15 cellular contexts compared by ENCODE assay signal in genomic region chr20:62989201-62989601, GRCh38. TPM values are rescaled to one million over a fixed set of nuclear protein-coding genes. Genes with fewer than 3 reads are reported as not detected.
DNase-seq lines count a peak whose midpoint lies in the region; ATAC-seq and TF ChIP-seq lines count a peak whose summit lies in the region.
"Had no signal": no experiment of that assay in that cellular context is flagged by ENCODE, and none has a peak within 500 bp of the region (broad histone marks: within the 10 kb centered on the region; RNA-seq: fewer than 3 reads in every experiment).

No MANE protein-coding gene starts in this region.

- H4K20me1 ChIP-seq in OCI-LY1 (ENCODE audit: insufficient read depth, low read length) = no peaks in the 10 kb centered on the region

- peak overlapping the region; percentile 58 for H3K27ac Mint-ChIP-seq in activated naive CD8-positive, alpha-beta T cell
- H3K27ac Mint-ChIP-seq in stimulated activated effector memory CD8-positive, alpha-beta T cell treated with anti-CD3 and anti-CD28 coated beads, Interleukin-12 subunit alpha, Interleukin-12 subunit beta, amount 100 ng/mL, for 72 hours = peak overlapping the region; percentile 45

- peak overlapping the region; percentile 72 for H3K4me3 Mint-ChIP-seq in activated T-cell treated with anti-CD3 and anti-CD28 coated beads, Interleukin-2, amount 50 U/mL, for 4 hours
- peak overlapping the region; percentile 79 for H3K4me3 Mint-ChIP-seq in activated naive CD8-positive, alpha-beta T cell
- H3K4me3 Mint-ChIP-seq in stimulated activated effector memory CD8-positive, alpha-beta T cell treated with anti-CD3 and anti-CD28 coated beads, Interleukin-12 subunit alpha, Interleukin-12 subunit beta, amount 100 ng/mL, for 72 hours = peak overlapping the region; percentile 55

- H3K27me3 Mint-ChIP-seq in activated T-cell treated with anti-CD3 and anti-CD28 coated beads, Interleukin-2, amount 50 U/mL, for 4 hours (ENCODE audit: low read depth) = peaks cover 13% of the 10 kb centered on the region
- no peaks in the 10 kb centered on the region for H3K27me3 Mint-ChIP-seq in activated naive CD8-positive, alpha-beta T cell

- no peaks in the 10 kb centered on the region for H3K9me3 Mint-ChIP-seq in activated T-cell treated with anti-CD3 and anti-CD28 coated beads, Interleukin-2, amount 50 U/mL, for 4 hours
- no peaks in the 10 kb centered on the region for H3K9me3 Mint-ChIP-seq in activated naive CD8-positive, alpha-beta T cell (ENCODE audit: low read depth)
- no peaks in the 10 kb centered on the region for H3K9me3 Mint-ChIP-seq in stimulated activated effector memory CD8-positive, alpha-beta T cell treated with anti-CD3 and anti-CD28 coated beads, Interleukin-12 subunit alpha, Interleukin-12 subunit beta, amount 100 ng/mL, for 72 hours

- no peaks in the 10 kb centered on the region for H3K36me3 ChIP-seq in OCI-LY1 (ENCODE audit: insufficient read depth, low read length)
- H3K36me3 ChIP-seq: colonic mucosa had no signal

- H3K4me3 ChIP-seq in OCI-LY1 (ENCODE audit: low read depth, low read length, poor library complexity, severe bottlenecking) = peak overlapping the region; percentile 1
- H3K4me3 ChIP-seq: colonic mucosa had no signal

- H3K36me3 Mint-ChIP-seq in activated T-cell treated with anti-CD3 and anti-CD28 coated beads, Interleukin-2, amount 50 U/mL, for 4 hours (ENCODE audit: insufficient read depth) = no peaks in the 10 kb centered on the region
- no peaks in the 10 kb centered on the region for H3K36me3 Mint-ChIP-seq in activated naive CD8-positive, alpha-beta T cell
- peaks cover 13% of the 10 kb centered on the region for H3K36me3 Mint-ChIP-seq in stimulated activated effector memory CD8-positive, alpha-beta T cell treated with anti-CD3 and anti-CD28 coated beads, Interleukin-12 subunit alpha, Interleukin-12 subunit beta, amount 100 ng/mL, for 72 hours

- H3F3A ChIP-seq in OCI-LY1 (ENCODE audit: insufficient read depth, low read length) = no peaks in the 10 kb centered on the region

- no peak overlapping the region for H3K27ac ChIP-seq in OCI-LY1 (ENCODE audit: low read depth, low read length, poor library complexity, severe bottlenecking)
- H3K27ac ChIP-seq: colonic mucosa had no signal

- ATAC-seq in activated T-cell treated with anti-CD3 and anti-CD28 coated beads, Interleukin-2, amount 50 U/mL, for 4 hours = peak; percentile 56 to 58
- ATAC-seq in stimulated activated effector memory CD8-positive, alpha-beta T cell treated with anti-CD3 and anti-CD28 coated beads, Interleukin-12 subunit alpha, Interleukin-12 subunit beta, amount 100 ng/mL, for 72 hours = peak; percentile 45
- ATAC-seq in HG03196 (IDR thresholded peaks at IDR 0.05; ENCODE audit: unreplicated experiment) = no peak

- H3K9me3 ChIP-seq in OCI-LY1 (ENCODE audit: low read length) = no peaks in the 10 kb centered on the region
- H3K9me3 ChIP-seq: colonic mucosa had no signal

- H3K79me2 ChIP-seq in OCI-LY1 (ENCODE audit: insufficient read depth, low read length) = no peaks in the 10 kb centered on the region

- H3K4me1 ChIP-seq in OCI-LY1 (ENCODE audit: insufficient read depth, low read length, severe bottlenecking) = peaks cover 8% of the 10 kb centered on the region
- H3K4me1 ChIP-seq: colonic mucosa had no signal

- H3K9me2 ChIP-seq in OCI-LY1 (ENCODE audit: low read depth, low read length) = no peaks in the 10 kb centered on the region

- DNase-seq in activated T-cell treated with anti-CD3 and anti-CD28 coated beads, Interleukin-2, amount 50 U/mL, for 4 hours = no peak
- no peak for DNase-seq in activated T-cell treated with anti-CD3 and anti-CD28 coated beads, Interleukin-2, amount 50 U/mL, for 48 hours
- DNase-seq in stimulated activated effector memory CD8-positive, alpha-beta T cell treated with anti-CD3 and anti-CD28 coated beads, Interleukin-12 subunit alpha, Interleukin-12 subunit beta, amount 100 ng/mL, for 72 hours (ENCODE audit: low spot score in 2 of 2) = no peak
- DNase-seq in hypothalamus (lab: John Stamatoyannopoulos, UW) (no peak), midbrain (lab: John Stamatoyannopoulos, UW) (no peak)
- DNase-seq: colonic mucosa, NCI-H1092 treated with DMSO at 0.1 percent for 48 hours, Right ventricle myocardium superior had no signal

- H3K4me2 ChIP-seq in OCI-LY1 (ENCODE audit: low read length) = peak overlapping the region; percentile 6; the same call in 1 of the 2 replicates

- H2AFZ ChIP-seq in OCI-LY1 (ENCODE audit: low read length) = no peak overlapping the region

- peaks cover 8% of the 10 kb centered on the region; the same call in 1 of the 2 replicates for H3K27me3 ChIP-seq in OCI-LY1 (ENCODE audit: insufficient read depth, low read length)
- H3K27me3 ChIP-seq: colonic mucosa had no signal

- no peak for TF ChIP-seq CTCF in OCI-LY1 (IDR thresholded peaks at IDR 0.05; ENCODE audit: low read length)

- H3K4me1 Mint-ChIP-seq in activated T-cell treated with anti-CD3 and anti-CD28 coated beads, Interleukin-2, amount 50 U/mL, for 4 hours (ENCODE audit: low read depth) = peaks cover 3% of the 10 kb centered on the region
- H3K4me1 Mint-ChIP-seq in activated naive CD8-positive, alpha-beta T cell (ENCODE audit: low read depth) = peaks cover 5% of the 10 kb centered on the region
- H3K4me1 Mint-ChIP-seq in stimulated activated effector memory CD8-positive, alpha-beta T cell treated with anti-CD3 and anti-CD28 coated beads, Interleukin-12 subunit alpha, Interleukin-12 subunit beta, amount 100 ng/mL, for 72 hours = peaks cover 15% of the 10 kb centered on the region

- no peak overlapping the region for H3K9ac ChIP-seq in OCI-LY1 (ENCODE audit: low read length)

RNA-seq across cellular contexts. Expression of gene BHLHE23, which starts 17.6 kb away (rescaled TPM):
- not detected for total RNA-seq in activated T-cell treated with anti-CD3 and anti-CD28 coated beads, Interleukin-2, amount 50 U/mL, for 4 hours
- total RNA-seq: colonic mucosa, Daoy, fibroblast of lung, mesenteric fat pad, NCI-H460, Right ventricle myocardium superior had no signal

RNA-seq across cellular contexts. Expression of gene SLC17A9, which starts 36.7 kb away (rescaled TPM):
- total RNA-seq in activated T-cell treated with anti-CD3 and anti-CD28 coated beads, Interleukin-2, amount 50 U/mL, for 4 hours = 10 to 100 TPM in 2 of 3 donors, 1 to 10 TPM in 1; 6.8 to 16.1 (median 13.3) TPM

RNA-seq across cellular contexts. Expression of gene GID8, which starts 51.3 kb away (rescaled TPM):
- total RNA-seq in activated T-cell treated with anti-CD3 and anti-CD28 coated beads, Interleukin-2, amount 50 U/mL, for 4 hours = 10 to 100 TPM; 42.7 to 52.9 (median 47.4) TPM
